In genomic region chr12:131120831-131121271, GRCh38 we compare ENCODE assay signal across 20 cellular contexts.
DNase-seq lines count a peak whose midpoint lies in the region; ATAC-seq and TF ChIP-seq lines count a peak whose summit lies in the region.
"Had no signal": no experiment of that assay in that cellular context is flagged by ENCODE, and none has a peak within 500 bp of the region (broad histone marks: within the 10 kb centered on the region; RNA-seq: fewer than 3 reads in every experiment).

No MANE protein-coding gene starts in this region.

- intact Hi-C loops in activated CD4-positive, alpha-beta memory T cell treated with anti-CD3 and anti-CD28 coated beads for 36 hours (cut with micrococcal nuclease), result no loop called here
- intact Hi-C loops in stomach (cut with DNase I; ENCODE audit: low total_unique reads), result no loop called here

- H3K27ac ChIP-seq in Peyer's patch (no peak overlapping the region), stomach (no peak overlapping the region)
- H3K27ac ChIP-seq: 22Rv1, SJSA1 had no signal

- ATAC-seq in T-helper 17 cell, result no peak
- ATAC-seq: PC-3 had no signal

- no peak overlapping the region for H3K27ac Mint-ChIP-seq in activated CD4-positive, alpha-beta memory T cell treated with anti-CD3 and anti-CD28 coated beads for 36 hours
- H3K27ac Mint-ChIP-seq in activated CD4-positive, alpha-beta memory T cell treated with anti-CD3 and anti-CD28 coated beads, Interleukin-2, amount 10 ng/mL, durations not matched to agents 7 days and 5 days, result no peak overlapping the region
- no peak overlapping the region for H3K27ac Mint-ChIP-seq in glutamatergic neuron (ENCODE audit: unreplicated experiment)
- no peak overlapping the region for H3K27ac Mint-ChIP-seq in T-helper 17 cell
- H3K27ac Mint-ChIP-seq: IgD-negative memory B cell had no signal

- peak; percentile 1 for DNase-seq in activated CD4-positive, alpha-beta memory T cell treated with anti-CD3 and anti-CD28 coated beads for 36 hours
- DNase-seq in activated CD4-positive, alpha-beta memory T cell treated with anti-CD3 and anti-CD28 coated beads, Interleukin-2, amount 10 ng/mL, durations not matched to agents 7 days and 5 days, result no peak
- DNase-seq in Peyer's patch, result peak in 2 of 3 donors; percentile 35 to 37
- peak; percentile 7 for DNase-seq in glutamatergic neuron
- peak; percentile 22 for DNase-seq in stomach
- no peak for DNase-seq in activated CD4-positive, alpha-beta T cell treated with anti-CD3 and anti-CD28 coated beads, Interleukin-2, amount 50 U/mL, for 1 hour
- DNase-seq in T-helper 17 cell, result no peak
- no peak for DNase-seq in NCI-H82 (lab: John Stamatoyannopoulos, UW)
- DNase-seq: AML-193, DMS79 treated with DMSO at 0.1 percent for 48 hours, H7, Karpas-422, NCI-H1417 treated with DMSO at 0.1 percent for 48 hours, NCI-H1930, NCI-H226, NCI-H524, PC-3 had no signal

- no peaks in the 10 kb centered on the region for H3K36me3 ChIP-seq in Peyer's patch
- H3K36me3 ChIP-seq in stomach, result peaks cover 0 to 4% (median 2%) of the 10 kb centered on the region in 4 donors
- H3K36me3 ChIP-seq: SJSA1 had no signal

- no peaks in the 10 kb centered on the region for H3K9me3 Mint-ChIP-seq in activated CD4-positive, alpha-beta memory T cell treated with anti-CD3 and anti-CD28 coated beads for 36 hours
- H3K9me3 Mint-ChIP-seq in activated CD4-positive, alpha-beta memory T cell treated with anti-CD3 and anti-CD28 coated beads, Interleukin-2, amount 10 ng/mL, durations not matched to agents 7 days and 5 days, result no peaks in the 10 kb centered on the region
- no peaks in the 10 kb centered on the region for H3K9me3 Mint-ChIP-seq in glutamatergic neuron (ENCODE audit: unreplicated experiment)
- H3K9me3 Mint-ChIP-seq: IgD-negative memory B cell had no signal

- TF ChIP-seq CTCF in Peyer's patch (IDR thresholded peaks at IDR 0.05) (no peak), glutamatergic neuron (IDR thresholded peaks at IDR 0.05; ENCODE audit: partially characterized antibody, unreplicated experiment) (no peak), stomach (IDR thresholded peaks at IDR 0.05) (no peak)

- no peaks in the 10 kb centered on the region for H3K9me3 ChIP-seq in Peyer's patch
- no peaks in the 10 kb centered on the region for H3K9me3 ChIP-seq in stomach
- H3K9me3 ChIP-seq in T-helper 17 cell (ENCODE audit: control insufficient read depth, low read length, poor library complexity, severe bottlenecking), result no peaks in the 10 kb centered on the region
- H3K9me3 ChIP-seq: SJSA1 had no signal

- H3K4me1 Mint-ChIP-seq in activated CD4-positive, alpha-beta memory T cell treated with anti-CD3 and anti-CD28 coated beads for 36 hours (ENCODE audit: low read depth), result no peaks in the 10 kb centered on the region
- no peaks in the 10 kb centered on the region for H3K4me1 Mint-ChIP-seq in activated CD4-positive, alpha-beta memory T cell treated with anti-CD3 and anti-CD28 coated beads, Interleukin-2, amount 10 ng/mL, durations not matched to agents 7 days and 5 days
- H3K4me1 Mint-ChIP-seq in glutamatergic neuron (ENCODE audit: low read depth, unreplicated experiment) (peaks cover 8% of the 10 kb centered on the region), T-helper 17 cell (peaks cover 2% of the 10 kb centered on the region)
- H3K4me1 Mint-ChIP-seq: IgD-negative memory B cell had no signal

- WGBS in stomach, 5 donors, result 75 to 87% (median 85%) methylated on average over 21 to 25 of the region's 25 CpGs

- H3K4me1 ChIP-seq in Peyer's patch (no peaks in the 10 kb centered on the region), stomach (peaks cover 0 to 6% (median 0%) of the 10 kb centered on the region in 4 donors)

- CTCF ChIA-PET in activated CD4-positive, alpha-beta memory T cell treated with anti-CD3 and anti-CD28 coated beads for 36 hours (lab: Charles Lee), result no interaction called here
- CTCF ChIA-PET in activated CD4-positive, alpha-beta memory T cell treated with anti-CD3 and anti-CD28 coated beads, Interleukin-2, amount 10 ng/mL, durations not matched to agents 7 days and 5 days (lab: Charles Lee), result interaction anchor here (1.0 kb wide), 1 partner anchor 16 kb away, joined by 4 read pairs; no protein-coding TSS in a partner anchor

- peaks cover 3% of the 10 kb centered on the region for H3K27me3 Mint-ChIP-seq in activated CD4-positive, alpha-beta memory T cell treated with anti-CD3 and anti-CD28 coated beads for 36 hours
- H3K27me3 Mint-ChIP-seq in activated CD4-positive, alpha-beta memory T cell treated with anti-CD3 and anti-CD28 coated beads, Interleukin-2, amount 10 ng/mL, durations not matched to agents 7 days and 5 days, result no peaks in the 10 kb centered on the region
- H3K27me3 Mint-ChIP-seq in glutamatergic neuron (ENCODE audit: unreplicated experiment) (no peaks in the 10 kb centered on the region), T-helper 17 cell (peaks cover 21% of the 10 kb centered on the region)

- H3K4me3 ChIP-seq in Peyer's patch (no peak overlapping the region), stomach (no peak overlapping the region)
- H3K4me3 ChIP-seq: SJSA1 had no signal

- no peaks in the 10 kb centered on the region for H3K36me3 Mint-ChIP-seq in activated CD4-positive, alpha-beta memory T cell treated with anti-CD3 and anti-CD28 coated beads for 36 hours
- H3K36me3 Mint-ChIP-seq in activated CD4-positive, alpha-beta memory T cell treated with anti-CD3 and anti-CD28 coated beads, Interleukin-2, amount 10 ng/mL, durations not matched to agents 7 days and 5 days (ENCODE audit: low read depth), result no peaks in the 10 kb centered on the region
- no peaks in the 10 kb centered on the region for H3K36me3 Mint-ChIP-seq in glutamatergic neuron (ENCODE audit: unreplicated experiment)
- H3K36me3 Mint-ChIP-seq in T-helper 17 cell (ENCODE audit: low read depth), result no peaks in the 10 kb centered on the region
- H3K36me3 Mint-ChIP-seq: IgD-negative memory B cell had no signal

- TF ChIP-seq POLR2A in Peyer's patch (IDR thresholded peaks at IDR 0.05) (no peak), stomach (IDR thresholded peaks at IDR 0.05) (no peak)

- H3K27me3 ChIP-seq in Peyer's patch (no peaks in the 10 kb centered on the region), stomach (no peaks in the 10 kb centered on the region)
- H3K27me3 ChIP-seq: SJSA1 had no signal

- no peak overlapping the region for H3K4me3 Mint-ChIP-seq in activated CD4-positive, alpha-beta memory T cell treated with anti-CD3 and anti-CD28 coated beads for 36 hours
- no peak overlapping the region for H3K4me3 Mint-ChIP-seq in activated CD4-positive, alpha-beta memory T cell treated with anti-CD3 and anti-CD28 coated beads, Interleukin-2, amount 10 ng/mL, durations not matched to agents 7 days and 5 days
- H3K4me3 Mint-ChIP-seq in glutamatergic neuron (ENCODE audit: unreplicated experiment) (no peak overlapping the region), T-helper 17 cell (no peak overlapping the region)
- H3K4me3 Mint-ChIP-seq: IgD-negative memory B cell had no signal

- POLR2A ChIA-PET in activated CD4-positive, alpha-beta memory T cell treated with anti-CD3 and anti-CD28 coated beads for 36 hours (lab: Charles Lee), result no interaction called here
- POLR2A ChIA-PET in activated CD4-positive, alpha-beta memory T cell treated with anti-CD3 and anti-CD28 coated beads, Interleukin-2, amount 10 ng/mL, durations not matched to agents 7 days and 5 days (lab: Charles Lee), result no interaction called here

- no peak for TF ChIP-seq EP300 in stomach (IDR thresholded peaks at IDR 0.05)

Comparison
In these comparisons a context has a peak if more than half of its experiments do, and no peak if none do; other contexts are left out.
1. DNase-seq: peak in activated CD4-positive, alpha-beta memory T cell treated with anti-CD3 and anti-CD28 coated beads for 36 hours (single experiment), Peyer's patch (2 of 3), glutamatergic neuron (single experiment) and stomach (single experiment); none in activated CD4-positive, alpha-beta memory T cell treated with anti-CD3 and anti-CD28 coated beads, Interleukin-2, amount 10 ng/mL, durations not matched to agents 7 days and 5 days (single experiment), activated CD4-positive, alpha-beta T cell treated with anti-CD3 and anti-CD28 coated beads, Interleukin-2, amount 50 U/mL, for 1 hour (single experiment), T-helper 17 cell (0 of 3) and NCI-H82 (single experiment).